18 cellular contexts compared by ENCODE assay signal in genomic region chr5:3394046-3394597, GRCh38.
DNase-seq lines count a peak whose midpoint lies in the region; ATAC-seq and TF ChIP-seq lines count a peak whose summit lies in the region.
"Had no signal": no experiment of that assay in that cellular context is flagged by ENCODE, and none has a peak within 500 bp of the region (broad histone marks: within the 10 kb centered on the region; RNA-seq: fewer than 3 reads in every experiment).

No MANE protein-coding gene starts in this region.

- H3K27ac Mint-ChIP-seq in GM23338: no peak overlapping the region
- H3K27ac Mint-ChIP-seq: activated CD8-positive, alpha-beta memory T cell treated with anti-CD3 and anti-CD28 coated beads, Interleukin-2, amount 10 ng/mL, durations not matched to agents 7 days and 5 days; activated naive CD8-positive, alpha-beta T cell treated with anti-CD3 and anti-CD28 coated beads for 36 hours had no signal

- H4K20me1 ChIP-seq in GM23338 (replicated peaks; ENCODE audit: insufficient read depth): no peaks in the 10 kb centered on the region

- H3K4me3 ChIP-seq in GM23338 (no peak overlapping the region), esophagus muscularis mucosa (no peak overlapping the region), body of pancreas (no peak overlapping the region)
- H3K4me3 ChIP-seq: mucosa of descending colon, upper lobe of right lung had no signal

- H3F3A ChIP-seq in GM23338 (replicated peaks; ENCODE audit: low read depth): no peaks in the 10 kb centered on the region

- no peak overlapping the region for H3K4me3 Mint-ChIP-seq in GM23338
- H3K4me3 Mint-ChIP-seq: activated CD8-positive, alpha-beta memory T cell treated with anti-CD3 and anti-CD28 coated beads, Interleukin-2, amount 10 ng/mL, durations not matched to agents 7 days and 5 days; activated naive CD8-positive, alpha-beta T cell treated with anti-CD3 and anti-CD28 coated beads for 36 hours; CD8-positive, alpha-beta memory T cell had no signal

- H2AFZ ChIP-seq in GM23338: peak overlapping the region; percentile 43; the same call in 1 of the 2 replicates

- DNase-seq in GM23338 (ENCODE audit: low spot score): no peak
- peak; percentile 84 for DNase-seq in NCI-H1105 treated with DMSO at 0.1 percent for 48 hours (lab: John Stamatoyannopoulos, UW)
- DNase-seq in NCI-H345 treated with DMSO at 0.1 percent for 48 hours (lab: John Stamatoyannopoulos, UW; ENCODE audit: unreplicated experiment): peak; percentile 30
- peak; percentile 64 for DNase-seq in esophagus muscularis mucosa (ENCODE audit: extremely low spot score)
- DNase-seq in body of pancreas: no peak
- no peak for DNase-seq in stimulated activated CD4-positive, alpha-beta T cell treated with anti-CD3 and anti-CD28 coated beads, Interleukin-1b, Interleukin-23, amount 100 ng/mL, for 48 hours
- DNase-seq: activated CD8-positive, alpha-beta memory T cell treated with anti-CD3 and anti-CD28 coated beads, Interleukin-2, amount 10 ng/mL, durations not matched to agents 7 days and 5 days; activated naive CD8-positive, alpha-beta T cell treated with anti-CD3 and anti-CD28 coated beads for 36 hours; CD8-positive, alpha-beta memory T cell; DMS79 treated with DMSO at 0.1 percent for 48 hours; MM.1S; mucosa of descending colon; NCI-H226; stimulated activated CD4-positive, alpha-beta T cell treated with anti-CD3 and anti-CD28 coated beads, Interleukin-12 subunit alpha, Interleukin-12 subunit beta, amount 100 ng/mL, for 4 hours; stimulated activated CD8-positive, alpha-beta memory T cell treated with anti-CD3 and anti-CD28 coated beads, Interleukin-4, amount 100 ng/mL, for 48 hours; SW 1271; upper lobe of right lung had no signal

- peaks cover 15% of the 10 kb centered on the region for H3K4me1 Mint-ChIP-seq in GM23338
- H3K4me1 Mint-ChIP-seq: activated CD8-positive, alpha-beta memory T cell treated with anti-CD3 and anti-CD28 coated beads, Interleukin-2, amount 10 ng/mL, durations not matched to agents 7 days and 5 days; activated naive CD8-positive, alpha-beta T cell treated with anti-CD3 and anti-CD28 coated beads for 36 hours; CD8-positive, alpha-beta memory T cell had no signal

- H3K36me3 Mint-ChIP-seq in GM23338 (ENCODE audit: low read depth): no peaks in the 10 kb centered on the region
- H3K36me3 Mint-ChIP-seq: activated CD8-positive, alpha-beta memory T cell treated with anti-CD3 and anti-CD28 coated beads, Interleukin-2, amount 10 ng/mL, durations not matched to agents 7 days and 5 days; activated naive CD8-positive, alpha-beta T cell treated with anti-CD3 and anti-CD28 coated beads for 36 hours; CD8-positive, alpha-beta memory T cell had no signal

- TF ChIP-seq CTCF in GM23338 (conservative IDR thresholded peaks at IDR 0.05; ENCODE audit: low read depth in 2 of 2): no peak
- TF ChIP-seq CTCF in esophagus muscularis mucosa (IDR thresholded peaks at IDR 0.05): no peak
- no peak for TF ChIP-seq CTCF in body of pancreas (IDR thresholded peaks at IDR 0.05)

- ATAC-seq in GM23338: peak; percentile 54
- ATAC-seq in body of pancreas: no peak
- no peak for ATAC-seq in HG03159 (IDR thresholded peaks at IDR 0.05; ENCODE audit: unreplicated experiment)
- ATAC-seq: activated CD8-positive, alpha-beta memory T cell treated with anti-CD3 and anti-CD28 coated beads, Interleukin-2, amount 10 ng/mL, durations not matched to agents 7 days and 5 days; mucosa of descending colon; upper lobe of right lung had no signal

- H3K36me3 ChIP-seq in GM23338 (ENCODE audit: insufficient read depth): no peaks in the 10 kb centered on the region
- no peaks in the 10 kb centered on the region for H3K36me3 ChIP-seq in esophagus muscularis mucosa
- H3K36me3 ChIP-seq in body of pancreas (replicated peaks in 1 of 2; ENCODE audit: insufficient read depth in 1 of 2, low read depth in 2 of 2): no peaks in the 10 kb centered on the region
- H3K36me3 ChIP-seq: upper lobe of right lung had no signal

- H3K9me3 ChIP-seq in esophagus muscularis mucosa: peaks cover 0 to 10% (median 7%) of the 10 kb centered on the region in 4 donors
- peaks cover 0 to 3% (median 0%) of the 10 kb centered on the region in 3 donors for H3K9me3 ChIP-seq in body of pancreas

- H3K4me1 ChIP-seq in GM23338 (ENCODE audit: insufficient read depth) (peaks cover 8% of the 10 kb centered on the region), esophagus muscularis mucosa (no peaks in the 10 kb centered on the region), body of pancreas (no peaks in the 10 kb centered on the region)
- H3K4me1 ChIP-seq: upper lobe of right lung had no signal

- H3K27ac ChIP-seq in GM23338 (ENCODE audit: low read depth) (no peak overlapping the region), esophagus muscularis mucosa (replicated peaks in 1 of 4) (no peak overlapping the region), body of pancreas (no peak overlapping the region)
- H3K27ac ChIP-seq: upper lobe of right lung had no signal

- peaks cover 9% of the 10 kb centered on the region for H3K27me3 Mint-ChIP-seq in GM23338 (ENCODE audit: insufficient read depth, low read depth, poor library complexity)
- H3K27me3 Mint-ChIP-seq: activated CD8-positive, alpha-beta memory T cell treated with anti-CD3 and anti-CD28 coated beads, Interleukin-2, amount 10 ng/mL, durations not matched to agents 7 days and 5 days; activated naive CD8-positive, alpha-beta T cell treated with anti-CD3 and anti-CD28 coated beads for 36 hours had no signal

- TF ChIP-seq POLR2A in esophagus muscularis mucosa (IDR thresholded peaks at IDR 0.05; ENCODE audit: low read depth) (no peak), body of pancreas (IDR thresholded peaks at IDR 0.05) (no peak)

- intact Hi-C loops in esophagus muscularis mucosa (cut with DNase I) (no loop called here), body of pancreas (cut with DNase I) (no loop called here)

- TF ChIP-seq EP300 in esophagus muscularis mucosa (IDR thresholded peaks at IDR 0.05): no peak

- no peaks in the 10 kb centered on the region for H3K79me2 ChIP-seq in GM23338 (replicated peaks; ENCODE audit: insufficient read depth)

- H3K9me3 Mint-ChIP-seq in GM23338: peaks cover 3% of the 10 kb centered on the region; the same call in 2 of the 3 replicates

- no peak overlapping the region for H3K4me2 ChIP-seq in GM23338

- no peaks in the 10 kb centered on the region for H3K27me3 ChIP-seq in GM23338 (ENCODE audit: insufficient read depth)
- H3K27me3 ChIP-seq in esophagus muscularis mucosa: peaks cover 0 to 19% (median 0%) of the 10 kb centered on the region in 4 donors
- no peaks in the 10 kb centered on the region for H3K27me3 ChIP-seq in body of pancreas
- H3K27me3 ChIP-seq: upper lobe of right lung had no signal

- WGBS in esophagus muscularis mucosa: 82% methylated on average over 14 of the region's 17 CpGs
- 63 to 66% methylated on average over 17 of the region's 17 CpGs for WGBS in body of pancreas, 2 donors

- H3K9me2 ChIP-seq in GM23338 (ENCODE audit: insufficient read depth): no peaks in the 10 kb centered on the region

TF ChIP-seq in GM23338, 12 proteins besides CTCF, POLR2A, EP300 and RAD21:
- TF ChIP-seq ZNF331 (CRISPR knock-in tag; IDR thresholded peaks at IDR 0.05; ENCODE audit: low read depth): no peak

Comparison
In these comparisons a context has a peak if more than half of its experiments do, and no peak if none do; other contexts are left out.
1. DNase-seq: peak in NCI-H1105 treated with DMSO at 0.1 percent for 48 hours (single experiment), NCI-H345 treated with DMSO at 0.1 percent for 48 hours (single experiment) and esophagus muscularis mucosa (single experiment); none in GM23338 (single experiment), body of pancreas (0 of 4) and stimulated activated CD4-positive, alpha-beta T cell treated with anti-CD3 and anti-CD28 coated beads, Interleukin-1b, Interleukin-23, amount 100 ng/mL, for 48 hours (single experiment).